ENCODE assay signal across 1 cellular context in genomic region chr17:50111687-50112655, GRCh38.
TF ChIP-seq lines count a peak whose summit lies in the region.

No MANE protein-coding gene starts in this region.

TF ChIP-seq in K562, 482 proteins besides CTCF, POLR2A, EP300 and RAD21 (continued from another document):
- TF ChIP-seq ATF3 (IDR thresholded peaks at IDR 0.05), result no peak
- no peak for TF ChIP-seq ATF3 (CRISPR knock-in tag; conservative IDR thresholded peaks at IDR 0.05)
- TF ChIP-seq IRF9 (tag; IDR thresholded peaks at IDR 0.05), result no peak
- TF ChIP-seq MBD1 (CRISPR knock-in tag; IDR thresholded peaks at IDR 0.05), result no peak
- TF ChIP-seq YY1 (IDR thresholded peaks at IDR 0.05; ENCODE audit: borderline replicate concordance in 1 of 3, control insufficient read depth in 1 of 3, extremely low read depth in 1 of 3, insufficient read depth in 3 of 3, insufficient read length in 1 of 3, insufficient replicate concordance in 2 of 3, low read depth in 1 of 3, low read length in 2 of 3), result no peak
- no peak for TF ChIP-seq KAT8 (IDR thresholded peaks at IDR 0.05; ENCODE audit: low read depth)
- TF ChIP-seq ZFP36 (IDR thresholded peaks at IDR 0.05; ENCODE audit: low read depth, low read length, partially characterized antibody), result peak; percentile 54
- TF ChIP-seq FOXA3 (CRISPR knock-in tag; conservative IDR thresholded peaks at IDR 0.05 in 1 of 2, IDR thresholded peaks at IDR 0.05 in 1 of 2), result no peak
- TF ChIP-seq KLF16 (IDR thresholded peaks at IDR 0.05), result no peak
- peak; percentile 83 for TF ChIP-seq ZNF644 (tag; IDR thresholded peaks at IDR 0.05; ENCODE audit: low read depth)
- no peak for TF ChIP-seq MAFF (IDR thresholded peaks at IDR 0.05; ENCODE audit: low read length)
- TF ChIP-seq NFE2L1 (tag; IDR thresholded peaks at IDR 0.05; ENCODE audit: borderline replicate concordance, low read depth), result no peak
- TF ChIP-seq MYC (IDR thresholded peaks at IDR 0.05; ENCODE audit: low read depth, low read length), result no peak
- TF ChIP-seq MYC (CRISPR knock-in tag; IDR thresholded peaks at IDR 0.05; ENCODE audit: borderline replicate concordance, low read depth), result no peak
- TF ChIP-seq CC2D1A (IDR thresholded peaks at IDR 0.05), result no peak
- TF ChIP-seq ZNF830 (CRISPR knock-in tag; IDR thresholded peaks at IDR 0.05), result 0 out of 2 replicates have a peak, but pooled peaks have one; percentile 29
- TF ChIP-seq SETDB1 (IDR thresholded peaks at IDR 0.05; ENCODE audit: low read length), result no peak
- 0 out of 2 replicates have a peak, but pooled peaks have one; percentile 34 for TF ChIP-seq ZNF589 (CRISPR knock-in tag; IDR thresholded peaks at IDR 0.05; ENCODE audit: low read depth)
- no peak for TF ChIP-seq PCBP1 (IDR thresholded peaks at IDR 0.05; ENCODE audit: low read depth, low read length, poor library complexity, severe bottlenecking)
- no peak for TF ChIP-seq XRCC3 (IDR thresholded peaks at IDR 0.05)
- TF ChIP-seq, protein P1, sequence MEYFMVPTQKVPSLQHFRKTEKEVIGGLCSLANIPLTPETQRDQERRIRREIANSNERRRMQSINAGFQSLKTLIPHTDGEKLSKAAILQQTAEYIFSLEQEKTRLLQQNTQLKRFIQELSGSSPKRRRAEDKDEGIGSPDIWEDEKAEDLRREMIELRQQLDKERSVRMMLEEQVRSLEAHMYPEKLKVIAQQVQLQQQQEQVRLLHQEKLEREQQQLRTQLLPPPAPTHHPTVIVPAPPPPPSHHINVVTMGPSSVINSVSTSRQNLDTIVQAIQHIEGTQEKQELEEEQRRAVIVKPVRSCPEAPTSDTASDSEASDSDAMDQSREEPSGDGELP (CRISPR knock-in tag; IDR thresholded peaks at IDR 0.05; ENCODE audit: borderline replicate concordance), result no peak
- TF ChIP-seq, protein P2, sequence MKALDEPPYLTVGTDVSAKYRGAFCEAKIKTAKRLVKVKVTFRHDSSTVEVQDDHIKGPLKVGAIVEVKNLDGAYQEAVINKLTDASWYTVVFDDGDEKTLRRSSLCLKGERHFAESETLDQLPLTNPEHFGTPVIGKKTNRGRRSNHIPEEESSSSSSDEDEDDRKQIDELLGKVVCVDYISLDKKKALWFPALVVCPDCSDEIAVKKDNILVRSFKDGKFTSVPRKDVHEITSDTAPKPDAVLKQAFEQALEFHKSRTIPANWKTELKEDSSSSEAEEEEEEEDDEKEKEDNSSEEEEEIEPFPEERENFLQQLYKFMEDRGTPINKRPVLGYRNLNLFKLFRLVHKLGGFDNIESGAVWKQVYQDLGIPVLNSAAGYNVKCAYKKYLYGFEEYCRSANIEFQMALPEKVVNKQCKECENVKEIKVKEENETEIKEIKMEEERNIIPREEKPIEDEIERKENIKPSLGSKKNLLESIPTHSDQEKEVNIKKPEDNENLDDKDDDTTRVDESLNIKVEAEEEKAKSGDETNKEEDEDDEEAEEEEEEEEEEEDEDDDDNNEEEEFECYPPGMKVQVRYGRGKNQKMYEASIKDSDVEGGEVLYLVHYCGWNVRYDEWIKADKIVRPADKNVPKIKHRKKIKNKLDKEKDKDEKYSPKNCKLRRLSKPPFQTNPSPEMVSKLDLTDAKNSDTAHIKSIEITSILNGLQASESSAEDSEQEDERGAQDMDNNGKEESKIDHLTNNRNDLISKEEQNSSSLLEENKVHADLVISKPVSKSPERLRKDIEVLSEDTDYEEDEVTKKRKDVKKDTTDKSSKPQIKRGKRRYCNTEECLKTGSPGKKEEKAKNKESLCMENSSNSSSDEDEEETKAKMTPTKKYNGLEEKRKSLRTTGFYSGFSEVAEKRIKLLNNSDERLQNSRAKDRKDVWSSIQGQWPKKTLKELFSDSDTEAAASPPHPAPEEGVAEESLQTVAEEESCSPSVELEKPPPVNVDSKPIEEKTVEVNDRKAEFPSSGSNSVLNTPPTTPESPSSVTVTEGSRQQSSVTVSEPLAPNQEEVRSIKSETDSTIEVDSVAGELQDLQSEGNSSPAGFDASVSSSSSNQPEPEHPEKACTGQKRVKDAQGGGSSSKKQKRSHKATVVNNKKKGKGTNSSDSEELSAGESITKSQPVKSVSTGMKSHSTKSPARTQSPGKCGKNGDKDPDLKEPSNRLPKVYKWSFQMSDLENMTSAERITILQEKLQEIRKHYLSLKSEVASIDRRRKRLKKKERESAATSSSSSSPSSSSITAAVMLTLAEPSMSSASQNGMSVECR (CRISPR knock-in tag; IDR thresholded peaks at IDR 0.05), result no peak
- TF ChIP-seq CBX2 (IDR thresholded peaks at IDR 0.05; ENCODE audit: insufficient read depth, low read length, poor library complexity, severe bottlenecking), result no peak
- TF ChIP-seq SPI1 (IDR thresholded peaks at IDR 0.05; ENCODE audit: borderline replicate concordance, low read depth, low read length), result 0 out of 2 replicates have a peak, but pooled peaks have one; percentile 6
- TF ChIP-seq, protein P3, sequence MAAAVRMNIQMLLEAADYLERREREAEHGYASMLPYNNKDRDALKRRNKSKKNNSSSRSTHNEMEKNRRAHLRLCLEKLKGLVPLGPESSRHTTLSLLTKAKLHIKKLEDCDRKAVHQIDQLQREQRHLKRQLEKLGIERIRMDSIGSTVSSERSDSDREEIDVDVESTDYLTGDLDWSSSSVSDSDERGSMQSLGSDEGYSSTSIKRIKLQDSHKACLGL (CRISPR knock-in tag; IDR thresholded peaks at IDR 0.05; ENCODE audit: borderline replicate concordance, poor library complexity, severe bottlenecking), result no peak
- TF ChIP-seq SRF (CRISPR knock-in tag; IDR thresholded peaks at IDR 0.05), result peak; percentile 48 to 97; a peak in 3 of 4 replicates
- TF ChIP-seq E2F6 (IDR thresholded peaks at IDR 0.05; ENCODE audit: borderline replicate concordance in 1 of 2, extremely low read depth in 1 of 2, insufficient read depth in 1 of 2, insufficient read length in 1 of 2, low read depth in 1 of 2, low read length in 1 of 2, poor library complexity in 1 of 2, severe bottlenecking in 1 of 2), result no peak
- TF ChIP-seq, protein P4, sequence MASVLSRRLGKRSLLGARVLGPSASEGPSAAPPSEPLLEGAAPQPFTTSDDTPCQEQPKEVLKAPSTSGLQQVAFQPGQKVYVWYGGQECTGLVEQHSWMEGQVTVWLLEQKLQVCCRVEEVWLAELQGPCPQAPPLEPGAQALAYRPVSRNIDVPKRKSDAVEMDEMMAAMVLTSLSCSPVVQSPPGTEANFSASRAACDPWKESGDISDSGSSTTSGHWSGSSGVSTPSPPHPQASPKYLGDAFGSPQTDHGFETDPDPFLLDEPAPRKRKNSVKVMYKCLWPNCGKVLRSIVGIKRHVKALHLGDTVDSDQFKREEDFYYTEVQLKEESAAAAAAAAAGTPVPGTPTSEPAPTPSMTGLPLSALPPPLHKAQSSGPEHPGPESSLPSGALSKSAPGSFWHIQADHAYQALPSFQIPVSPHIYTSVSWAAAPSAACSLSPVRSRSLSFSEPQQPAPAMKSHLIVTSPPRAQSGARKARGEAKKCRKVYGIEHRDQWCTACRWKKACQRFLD (CRISPR knock-in tag; IDR thresholded peaks at IDR 0.05), result 0 out of 2 replicates have a peak, but pooled peaks have one; percentile 25
- TF ChIP-seq DLX4 (CRISPR knock-in tag; IDR thresholded peaks at IDR 0.05), result no peak
- TF ChIP-seq POLR2H (tag; IDR thresholded peaks at IDR 0.05; ENCODE audit: low read depth), result no peak
- no peak for TF ChIP-seq CREB3L1 (IDR thresholded peaks at IDR 0.05; ENCODE audit: borderline replicate concordance, low read depth)
- no peak for TF ChIP-seq CEBPG (CRISPR knock-in tag; IDR thresholded peaks at IDR 0.05)
- no peak for TF ChIP-seq CEBPG (tag; conservative IDR thresholded peaks at IDR 0.05 in 1 of 2, IDR thresholded peaks at IDR 0.05 in 1 of 2)
TF ChIP-seq in K562: peak in this region for 18.
